In genomic region chr2:208062113-208062512, GRCh38 we compare ENCODE assay signal across 10 cellular contexts. TPM values are rescaled to one million over a fixed set of nuclear protein-coding genes. Genes with fewer than 3 reads are reported as not detected.
A peak's percentile ranks its signal among the peaks of the same experiment; 100 is the strongest.
DNase-seq lines count a peak whose midpoint lies in the region; ATAC-seq, FAIRE-seq and TF ChIP-seq lines count a peak whose summit lies in the region.
"Had no signal": no experiment of that assay in that cellular context is flagged by ENCODE, and none has a peak within 500 bp of the region (broad histone marks: within the 10 kb centered on the region; RNA-seq: fewer than 3 reads in every experiment).

No MANE protein-coding gene starts in this region.

- whole genome bisulfite sequencing in iPS DF 6.9 (ENCODE audit: insufficient coverage, insufficient read length), result no CpG with 5 or more reads among the region's 4 CpGs

- no peaks in the 10 kb centered on the region for H3K4me1 ChIP-seq in iPS DF 6.9 (ENCODE audit: control insufficient read depth, insufficient read depth, low read length)

- H3K9me3 Mint-ChIP-seq in CD14-positive monocyte, result peaks cover 0 to 4% (median 0%) of the 10 kb centered on the region in 7 donors
- H3K9me3 Mint-ChIP-seq: central memory CD8-positive, alpha-beta T cell had no signal

- peaks cover 13% of the 10 kb centered on the region for H3K4me1 Mint-ChIP-seq in CD14-positive monocyte
- H3K4me1 Mint-ChIP-seq: central memory CD8-positive, alpha-beta T cell had no signal

- no peaks in the 10 kb centered on the region for H3K9me3 ChIP-seq in iPS DF 6.9 (ENCODE audit: control insufficient read depth, insufficient read depth, low read length)

- DNase-seq in CD14-positive monocyte (ENCODE audit: low spot score), result no peak
- DNase-seq in HCEC 1CT, result peak; percentile 49
- DNase-seq in iPS DF 6.9 (ENCODE audit: low read depth, low spot score), result peak; percentile 16
- DNase-seq in RWPE1 (ENCODE audit: low spot score), result no peak
- no peak for DNase-seq in mucosa of gallbladder (ENCODE audit: low spot score)
- no peak for DNase-seq in GM19239 (ENCODE audit: insufficient read length, low spot score)

- TF ChIP-seq CTCF in CD14-positive monocyte (IDR thresholded peaks at IDR 0.05), result peak; percentile 26
- no peak for TF ChIP-seq CTCF in RWPE1 (conservative IDR thresholded peaks at IDR 0.05; ENCODE audit: low read depth)

- no peaks in the 10 kb centered on the region for H3K36me3 ChIP-seq in iPS DF 6.9 (ENCODE audit: control insufficient read depth, insufficient read depth, low read length)

- POLR2A ChIA-PET in RWPE1 (lab: Yijun Ruan, JAX; ENCODE audit: low non-redundant PET), result no interaction called here

- CTCF ChIA-PET in RWPE1 (lab: Yijun Ruan, JAX), result no interaction called here

- ATAC-seq in SK-N-SH treated with all-trans-retinoic acid at 6 μM for 48 hours (peak; percentile 80), HG03460 (IDR thresholded peaks at IDR 0.05; ENCODE audit: unreplicated experiment) (no peak)

- H3K36me3 Mint-ChIP-seq in CD14-positive monocyte, result no peaks in the 10 kb centered on the region

- no peak overlapping the region for H3K4me3 ChIP-seq in iPS DF 6.9 (ENCODE audit: low read length)

- no peak overlapping the region for H3K4me3 Mint-ChIP-seq in CD14-positive monocyte
- H3K4me3 Mint-ChIP-seq: central memory CD8-positive, alpha-beta T cell had no signal

- intact Hi-C loops in CD14-positive monocyte (cut with micrococcal nuclease), result no loop called here

- H3K27ac ChIP-seq in iPS DF 6.9 (ENCODE audit: low read length), result no peak overlapping the region
- no peak overlapping the region for H3K27ac ChIP-seq in RWPE1
- H3K27ac ChIP-seq: HL-60 had no signal

- H3K27me3 Mint-ChIP-seq in CD14-positive monocyte (ENCODE audit: low read depth in 3 of 3), result peaks cover 0 to 2% (median 0%) of the 10 kb centered on the region in 3 donors

- no peaks in the 10 kb centered on the region for H3K27me3 ChIP-seq in iPS DF 6.9 (ENCODE audit: control insufficient read depth, insufficient read depth, low read length)

- H3K27ac Mint-ChIP-seq in CD14-positive monocyte, result no peak overlapping the region

- FAIRE-seq in GM19239 (lab: Jason Lieb, UNC), result no peak

TF ChIP-seq in SK-N-SH treated with all-trans-retinoic acid at 6 μM for 48 hours, 23 proteins besides CTCF, POLR2A, EP300 and RAD21:
- TF ChIP-seq OSR1 (CRISPR knock-in tag; IDR thresholded peaks at IDR 0.05), result no peak
- TF ChIP-seq TCF4 (CRISPR knock-in tag; IDR thresholded peaks at IDR 0.05; ENCODE audit: borderline replicate concordance), result peak; percentile 35; the same call in 1 of the 2 replicates
- no peak for TF ChIP-seq SNAI2 (CRISPR knock-in tag; IDR thresholded peaks at IDR 0.05)
TF ChIP-seq in SK-N-SH treated with all-trans-retinoic acid at 6 μM for 48 hours: peak in this region for 1.

RNA-seq across cellular contexts. Expression of gene PLEKHM3, which starts 36.8 kb away (rescaled TPM):
- polyA plus RNA-seq in CD14-positive monocyte, result 1 to 10 TPM; 3.0 TPM
- total RNA-seq in mucosa of gallbladder, result 10.4 TPM

Comparison
In these comparisons a context has a peak if more than half of its experiments do, and no peak if none do; other contexts are left out.
1. DNase-seq: peak in HCEC 1CT (single experiment) and iPS DF 6.9 (single experiment); none in CD14-positive monocyte (single experiment), RWPE1 (single experiment), mucosa of gallbladder (single experiment) and GM19239 (single experiment).